Comparison of ENCODE assay signal across 9 cellular contexts in the genomic region with DNA sequence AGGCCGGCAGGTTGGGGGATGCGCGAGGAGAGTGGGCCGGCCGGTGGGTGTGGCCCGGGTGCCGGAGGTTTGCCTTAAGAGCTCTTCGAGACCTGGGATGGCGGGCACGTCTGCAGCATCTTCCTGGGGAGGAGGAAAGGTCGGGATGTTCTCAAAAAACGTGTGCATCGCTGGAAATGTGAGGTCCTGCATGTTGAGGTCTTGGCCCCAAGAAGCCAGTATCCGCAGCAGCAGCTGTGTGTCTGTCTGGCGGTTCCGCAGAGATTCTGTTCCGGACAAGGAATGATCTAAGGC. TPM values are rescaled to one million over a fixed set of nuclear protein-coding genes. Genes with fewer than 3 reads are reported as not detected.
A peak's percentile ranks its signal among the peaks of the same experiment; 100 is the strongest.
DNase-seq lines count a peak whose midpoint lies in the region; ATAC-seq and TF ChIP-seq lines count a peak whose summit lies in the region.
"Had no signal": no experiment of that assay in that cellular context is flagged by ENCODE, and none has a peak within 500 bp of the region (broad histone marks: within the 10 kb centered on the region; RNA-seq: fewer than 3 reads in every experiment).

No MANE protein-coding gene starts in this region.

- H3K27me3 Mint-ChIP-seq in activated T-cell treated with anti-CD3 and anti-CD28 coated beads, Interleukin-2, amount 50 U/mL, for 24 hours, result peaks cover 53% of the 10 kb centered on the region

- in situ Hi-C loops in astrocyte of the spinal cord (cut with HindIII; ENCODE audit: low sequenced_read_pairs), result no loop called here

- TF ChIP-seq CTCF in astrocyte of the spinal cord (IDR thresholded peaks at IDR 0.05; ENCODE audit: low read depth, low read length) (no peak), lower lobe of right lung (IDR thresholded peaks at IDR 0.05) (no peak), upper lobe of right lung (IDR thresholded peaks at IDR 0.05) (no peak)

- H3K4me1 ChIP-seq in lower lobe of right lung (peaks cover 33% of the 10 kb centered on the region), upper lobe of right lung (peaks cover 24% of the 10 kb centered on the region)

- intact Hi-C loops in lower lobe of right lung (cut with DNase I), result no loop called here
- intact Hi-C loops in upper lobe of right lung (cut with DNase I), result no loop called here

- no peaks in the 10 kb centered on the region for H3K9me3 Mint-ChIP-seq in activated T-cell treated with anti-CD3 and anti-CD28 coated beads, Interleukin-2, amount 50 U/mL, for 24 hours

- H3K27me3 ChIP-seq in lower lobe of right lung (ENCODE audit: low read depth) (peaks cover 19% of the 10 kb centered on the region), upper lobe of right lung (peaks cover 12% of the 10 kb centered on the region)

- H3K27ac Mint-ChIP-seq in activated T-cell treated with anti-CD3 and anti-CD28 coated beads, Interleukin-2, amount 50 U/mL, for 24 hours, result no peak overlapping the region

- peak overlapping the region; percentile 63 for H3K4me3 Mint-ChIP-seq in activated T-cell treated with anti-CD3 and anti-CD28 coated beads, Interleukin-2, amount 50 U/mL, for 24 hours

- ATAC-seq in lower lobe of right lung, result no peak
- no peak for ATAC-seq in upper lobe of right lung

- H3K36me3 ChIP-seq in lower lobe of right lung, result no peaks in the 10 kb centered on the region
- no peaks in the 10 kb centered on the region for H3K36me3 ChIP-seq in upper lobe of right lung

- peaks cover 25% of the 10 kb centered on the region for H3K4me1 Mint-ChIP-seq in activated T-cell treated with anti-CD3 and anti-CD28 coated beads, Interleukin-2, amount 50 U/mL, for 24 hours (ENCODE audit: low read depth)

- no peaks in the 10 kb centered on the region for H3K36me3 Mint-ChIP-seq in activated T-cell treated with anti-CD3 and anti-CD28 coated beads, Interleukin-2, amount 50 U/mL, for 24 hours (ENCODE audit: low read depth)

- H3K27ac ChIP-seq in lower lobe of right lung (no peak overlapping the region), upper lobe of right lung (no peak overlapping the region)
- H3K27ac ChIP-seq: KMS-11 had no signal

- H3K4me3 ChIP-seq in astrocyte of the spinal cord (ENCODE audit: low read depth, low read length) (peak overlapping the region; percentile 86), lower lobe of right lung (peak overlapping the region; percentile 61), upper lobe of right lung (peak overlapping the region; percentile 64)

- no peak for DNase-seq in activated T-cell treated with anti-CD3 and anti-CD28 coated beads, Interleukin-2, amount 50 U/mL, for 24 hours
- no peak for DNase-seq in activated T-cell treated with anti-CD3 and anti-CD28 coated beads, Interleukin-2, amount 50 U/mL, for 48 hours
- peak; percentile 28 for DNase-seq in astrocyte of the spinal cord (ENCODE audit: low read depth, low spot score)
- no peak for DNase-seq in lower lobe of right lung
- DNase-seq in upper lobe of right lung, result peak; percentile 70
- DNase-seq in NCI-H510A treated with DMSO at 0.1 percent for 48 hours (lab: John Stamatoyannopoulos, UW), result no peak
- no peak for DNase-seq in NCI-H345 treated with DMSO at 0.1 percent for 48 hours (lab: John Stamatoyannopoulos, UW; ENCODE audit: unreplicated experiment)
- DNase-seq in COLO829 (ENCODE audit: low spot score), result no peak

- H3K9me3 ChIP-seq in lower lobe of right lung (no peaks in the 10 kb centered on the region), upper lobe of right lung (no peaks in the 10 kb centered on the region)

RNA-seq across cellular contexts. Expression of a gene that starts 1.4 kb away (rescaled TPM):
- total RNA-seq in lower lobe of right lung, result 36.9 TPM
- 44.8 TPM for total RNA-seq in upper lobe of right lung

Comparison
In these comparisons a context has a peak if more than half of its experiments do, and no peak if none do; other contexts are left out.
1. DNase-seq: peak in astrocyte of the spinal cord (single experiment) and upper lobe of right lung (single experiment); none in activated T-cell treated with anti-CD3 and anti-CD28 coated beads, Interleukin-2, amount 50 U/mL, for 24 hours (single experiment), activated T-cell treated with anti-CD3 and anti-CD28 coated beads, Interleukin-2, amount 50 U/mL, for 48 hours (0 of 2), lower lobe of right lung (single experiment), NCI-H510A treated with DMSO at 0.1 percent for 48 hours (single experiment), NCI-H345 treated with DMSO at 0.1 percent for 48 hours (single experiment) and COLO829 (single experiment).
2. Peak in every context shown above with its lines, with median percentiles within 50 percentile points of each other: H3K4me3 ChIP-seq.